Comparison of ENCODE assay signal across 22 cellular contexts in genomic region chr10:36942616-36943015, GRCh38.
"Had no signal": no experiment of that assay in that cellular context is flagged by ENCODE, and none has a peak within 500 bp of the region (broad histone marks: within the 10 kb centered on the region; RNA-seq: fewer than 3 reads in every experiment).

No MANE protein-coding gene starts in this region.

- ATAC-seq: effector memory CD8-positive, alpha-beta T cell; esophagus mucosa; gastrocnemius medialis; heart right ventricle; left cardiac atrium; left lung; left ventricle myocardium superior; mucosa of descending colon had no signal

- H3K27ac ChIP-seq: epithelial cell of prostate, esophagus squamous epithelium, gastrocnemius medialis, heart right ventricle, left lung, lower lobe of right lung had no signal

- H3K36me3 ChIP-seq: esophagus squamous epithelium, gastrocnemius medialis, heart right ventricle, left lung, lower lobe of right lung had no signal

- H3K4me1 ChIP-seq: esophagus squamous epithelium, gastrocnemius medialis, heart right ventricle, left lung, lower lobe of right lung had no signal

- H3K4me3 ChIP-seq: esophagus squamous epithelium, gastrocnemius medialis, heart right ventricle, left lung, lower lobe of right lung, mucosa of descending colon had no signal

- H3K9me3 ChIP-seq: gastrocnemius medialis, lower lobe of right lung had no signal

- DNase-seq: cortex of kidney; effector CD8-positive, alpha-beta T cell; effector memory CD8-positive, alpha-beta T cell; endodermal cell; erythroblast; esophagus squamous epithelium; foreskin fibroblast; foreskin melanocyte; gastrocnemius medialis; glutamatergic neuron; head of caudate nucleus; heart right ventricle; hippocampal formation; left cardiac atrium; left lung; left ventricle myocardium superior; lower lobe of right lung; mesenchymal stem cell; mucosa of descending colon; naive B cell had no signal

- H3K27me3 ChIP-seq: esophagus squamous epithelium, gastrocnemius medialis, left lung had no signal
